Comparison of ENCODE assay signal across 1 cellular context in the genomic region with DNA sequence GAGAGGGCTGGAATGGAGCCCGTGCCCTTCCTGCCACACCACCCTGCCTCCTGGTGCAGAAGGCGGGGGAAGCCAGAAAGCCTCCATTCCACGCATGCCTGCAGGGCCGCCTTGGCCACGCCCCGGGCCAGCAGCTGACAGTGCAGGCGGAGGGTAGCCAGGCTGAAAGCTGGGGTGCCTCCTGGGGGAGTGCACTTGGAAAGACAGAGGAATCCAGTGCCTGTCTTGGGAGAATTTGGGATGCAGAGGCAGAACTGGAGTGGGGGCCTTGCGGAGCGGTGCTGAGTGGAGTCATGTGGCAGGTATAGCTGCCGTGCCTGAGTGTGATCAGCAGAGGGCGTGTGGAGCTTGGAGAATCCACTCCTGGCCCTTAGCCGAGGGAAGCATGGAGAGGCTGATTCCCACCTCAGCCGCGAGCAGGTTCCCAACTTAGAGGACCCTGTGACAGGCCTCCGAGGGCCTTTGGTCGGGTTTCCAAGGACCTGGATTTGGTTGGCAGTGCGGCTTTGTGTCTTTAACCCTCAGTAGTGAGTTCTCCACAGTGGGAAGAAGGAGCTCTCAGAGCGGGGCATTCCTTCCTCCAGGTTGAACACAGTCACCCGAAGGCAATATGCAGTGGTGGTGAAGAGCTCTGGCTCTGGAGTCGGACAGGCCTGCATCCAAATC.
TF ChIP-seq lines count a peak whose summit lies in the region.

No MANE protein-coding gene starts in this region.

TF ChIP-seq in K562, 482 proteins besides CTCF, POLR2A, EP300 and RAD21 (continues in another document):
- TF ChIP-seq NRF1 (conservative IDR thresholded peaks at IDR 0.05 in 1 of 2, IDR thresholded peaks at IDR 0.05 in 1 of 2): peak; percentile 10 to 44; a peak in 2 of 4 replicates
- TF ChIP-seq SUPT5H (IDR thresholded peaks at IDR 0.05): peak; percentile 44; the same call in 1 of the 2 replicates
- no peak for TF ChIP-seq ZNF41 (CRISPR knock-in tag; conservative IDR thresholded peaks at IDR 0.05)
- TF ChIP-seq, protein P1, sequence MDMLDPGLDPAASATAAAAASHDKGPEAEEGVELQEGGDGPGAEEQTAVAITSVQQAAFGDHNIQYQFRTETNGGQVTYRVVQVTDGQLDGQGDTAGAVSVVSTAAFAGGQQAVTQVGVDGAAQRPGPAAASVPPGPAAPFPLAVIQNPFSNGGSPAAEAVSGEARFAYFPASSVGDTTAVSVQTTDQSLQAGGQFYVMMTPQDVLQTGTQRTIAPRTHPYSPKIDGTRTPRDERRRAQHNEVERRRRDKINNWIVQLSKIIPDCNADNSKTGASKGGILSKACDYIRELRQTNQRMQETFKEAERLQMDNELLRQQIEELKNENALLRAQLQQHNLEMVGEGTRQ (CRISPR knock-in tag; IDR thresholded peaks at IDR 0.05): peak; percentile 28; the same call in 1 of the 2 replicates
- TF ChIP-seq, protein P2, sequence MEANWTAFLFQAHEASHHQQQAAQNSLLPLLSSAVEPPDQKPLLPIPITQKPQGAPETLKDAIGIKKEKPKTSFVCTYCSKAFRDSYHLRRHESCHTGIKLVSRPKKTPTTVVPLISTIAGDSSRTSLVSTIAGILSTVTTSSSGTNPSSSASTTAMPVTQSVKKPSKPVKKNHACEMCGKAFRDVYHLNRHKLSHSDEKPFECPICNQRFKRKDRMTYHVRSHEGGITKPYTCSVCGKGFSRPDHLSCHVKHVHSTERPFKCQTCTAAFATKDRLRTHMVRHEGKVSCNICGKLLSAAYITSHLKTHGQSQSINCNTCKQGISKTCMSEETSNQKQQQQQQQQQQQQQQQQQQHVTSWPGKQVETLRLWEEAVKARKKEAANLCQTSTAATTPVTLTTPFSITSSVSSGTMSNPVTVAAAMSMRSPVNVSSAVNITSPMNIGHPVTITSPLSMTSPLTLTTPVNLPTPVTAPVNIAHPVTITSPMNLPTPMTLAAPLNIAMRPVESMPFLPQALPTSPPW (CRISPR knock-in tag; IDR thresholded peaks at IDR 0.05): peak; percentile 28; the same call in 1 of the 2 replicates
- no peak for TF ChIP-seq ZNF354B (CRISPR knock-in tag; IDR thresholded peaks at IDR 0.05)
- TF ChIP-seq NR1H2 (CRISPR knock-in tag; IDR thresholded peaks at IDR 0.05): no peak
- TF ChIP-seq, protein P3, sequence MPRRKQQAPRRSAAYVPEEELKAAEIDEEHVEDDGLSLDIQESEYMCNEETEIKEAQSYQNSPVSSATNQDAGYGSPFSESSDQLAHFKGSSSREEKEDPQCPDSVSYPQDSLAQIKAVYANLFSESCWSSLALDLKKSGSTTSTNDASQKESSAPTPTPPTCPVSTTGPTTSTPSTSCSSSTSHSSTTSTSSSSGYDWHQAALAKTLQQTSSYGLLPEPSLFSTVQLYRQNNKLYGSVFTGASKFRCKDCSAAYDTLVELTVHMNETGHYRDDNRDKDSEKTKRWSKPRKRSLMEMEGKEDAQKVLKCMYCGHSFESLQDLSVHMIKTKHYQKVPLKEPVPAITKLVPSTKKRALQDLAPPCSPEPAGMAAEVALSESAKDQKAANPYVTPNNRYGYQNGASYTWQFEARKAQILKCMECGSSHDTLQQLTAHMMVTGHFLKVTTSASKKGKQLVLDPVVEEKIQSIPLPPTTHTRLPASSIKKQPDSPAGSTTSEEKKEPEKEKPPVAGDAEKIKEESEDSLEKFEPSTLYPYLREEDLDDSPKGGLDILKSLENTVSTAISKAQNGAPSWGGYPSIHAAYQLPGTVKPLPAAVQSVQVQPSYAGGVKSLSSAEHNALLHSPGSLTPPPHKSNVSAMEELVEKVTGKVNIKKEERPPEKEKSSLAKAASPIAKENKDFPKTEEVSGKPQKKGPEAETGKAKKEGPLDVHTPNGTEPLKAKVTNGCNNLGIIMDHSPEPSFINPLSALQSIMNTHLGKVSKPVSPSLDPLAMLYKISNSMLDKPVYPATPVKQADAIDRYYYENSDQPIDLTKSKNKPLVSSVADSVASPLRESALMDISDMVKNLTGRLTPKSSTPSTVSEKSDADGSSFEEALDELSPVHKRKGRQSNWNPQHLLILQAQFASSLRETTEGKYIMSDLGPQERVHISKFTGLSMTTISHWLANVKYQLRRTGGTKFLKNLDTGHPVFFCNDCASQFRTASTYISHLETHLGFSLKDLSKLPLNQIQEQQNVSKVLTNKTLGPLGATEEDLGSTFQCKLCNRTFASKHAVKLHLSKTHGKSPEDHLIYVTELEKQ (CRISPR knock-in tag; IDR thresholded peaks at IDR 0.05): no peak
- TF ChIP-seq, protein P4, sequence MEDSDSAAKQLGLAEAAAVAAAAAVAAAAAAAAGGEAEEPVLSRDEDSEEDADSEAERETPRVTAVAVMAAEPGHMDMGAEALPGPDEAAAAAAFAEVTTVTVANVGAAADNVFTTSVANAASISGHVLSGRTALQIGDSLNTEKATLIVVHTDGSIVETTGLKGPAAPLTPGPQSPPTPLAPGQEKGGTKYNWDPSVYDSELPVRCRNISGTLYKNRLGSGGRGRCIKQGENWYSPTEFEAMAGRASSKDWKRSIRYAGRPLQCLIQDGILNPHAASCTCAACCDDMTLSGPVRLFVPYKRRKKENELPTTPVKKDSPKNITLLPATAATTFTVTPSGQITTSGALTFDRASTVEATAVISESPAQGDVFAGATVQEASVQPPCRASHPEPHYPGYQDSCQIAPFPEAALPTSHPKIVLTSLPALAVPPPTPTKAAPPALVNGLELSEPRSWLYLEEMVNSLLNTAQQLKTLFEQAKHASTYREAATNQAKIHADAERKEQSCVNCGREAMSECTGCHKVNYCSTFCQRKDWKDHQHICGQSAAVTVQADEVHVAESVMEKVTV (CRISPR knock-in tag; IDR thresholded peaks at IDR 0.05): peak; percentile 80
- TF ChIP-seq ARID1B (IDR thresholded peaks at IDR 0.05): no peak
- peak; percentile 43 for TF ChIP-seq HMGN3 (IDR thresholded peaks at IDR 0.05; ENCODE audit: borderline replicate concordance, extremely low read depth, insufficient read length, low read depth, low read length)
- 0 out of 2 replicates have a peak, but pooled peaks have one; percentile 20 for TF ChIP-seq ZNF384 (IDR thresholded peaks at IDR 0.05; ENCODE audit: low read depth, low read length)
- TF ChIP-seq JUND (IDR thresholded peaks at IDR 0.05; ENCODE audit: borderline replicate concordance, low read depth, low read length): peak; percentile 47; the same call in 1 of the 2 replicates
- TF ChIP-seq JUND (tag; IDR thresholded peaks at IDR 0.05; ENCODE audit: borderline replicate concordance, low read depth, low read length): peak; percentile 12; the same call in 1 of the 3 replicates
- TF ChIP-seq NFIC (IDR thresholded peaks at IDR 0.05): peak; percentile 75
- TF ChIP-seq MTA3 (IDR thresholded peaks at IDR 0.05; ENCODE audit: borderline replicate concordance): peak; percentile 41; the same call in 1 of the 2 replicates
- no peak for TF ChIP-seq CHCHD3 (CRISPR knock-in tag; IDR thresholded peaks at IDR 0.05)
- TF ChIP-seq GABPB1 (CRISPR knock-in tag; IDR thresholded peaks at IDR 0.05): no peak; the same call in 1 of the 2 replicates
- no peak for TF ChIP-seq NFRKB (IDR thresholded peaks at IDR 0.05; ENCODE audit: low read depth)
- TF ChIP-seq EWSR1 (IDR thresholded peaks at IDR 0.05; ENCODE audit: borderline replicate concordance, low read depth, partially characterized antibody): no peak
- no peak for TF ChIP-seq KAT2B (IDR thresholded peaks at IDR 0.05; ENCODE audit: low read depth, low read length)
- TF ChIP-seq ETV6 (IDR thresholded peaks at IDR 0.05; ENCODE audit: borderline replicate concordance in 1 of 2, low read depth in 2 of 2, low read length in 1 of 2): no peak
- no peak for TF ChIP-seq ETV6 (CRISPR knock-in tag; IDR thresholded peaks at IDR 0.05; ENCODE audit: borderline replicate concordance)
- TF ChIP-seq, protein P5, sequence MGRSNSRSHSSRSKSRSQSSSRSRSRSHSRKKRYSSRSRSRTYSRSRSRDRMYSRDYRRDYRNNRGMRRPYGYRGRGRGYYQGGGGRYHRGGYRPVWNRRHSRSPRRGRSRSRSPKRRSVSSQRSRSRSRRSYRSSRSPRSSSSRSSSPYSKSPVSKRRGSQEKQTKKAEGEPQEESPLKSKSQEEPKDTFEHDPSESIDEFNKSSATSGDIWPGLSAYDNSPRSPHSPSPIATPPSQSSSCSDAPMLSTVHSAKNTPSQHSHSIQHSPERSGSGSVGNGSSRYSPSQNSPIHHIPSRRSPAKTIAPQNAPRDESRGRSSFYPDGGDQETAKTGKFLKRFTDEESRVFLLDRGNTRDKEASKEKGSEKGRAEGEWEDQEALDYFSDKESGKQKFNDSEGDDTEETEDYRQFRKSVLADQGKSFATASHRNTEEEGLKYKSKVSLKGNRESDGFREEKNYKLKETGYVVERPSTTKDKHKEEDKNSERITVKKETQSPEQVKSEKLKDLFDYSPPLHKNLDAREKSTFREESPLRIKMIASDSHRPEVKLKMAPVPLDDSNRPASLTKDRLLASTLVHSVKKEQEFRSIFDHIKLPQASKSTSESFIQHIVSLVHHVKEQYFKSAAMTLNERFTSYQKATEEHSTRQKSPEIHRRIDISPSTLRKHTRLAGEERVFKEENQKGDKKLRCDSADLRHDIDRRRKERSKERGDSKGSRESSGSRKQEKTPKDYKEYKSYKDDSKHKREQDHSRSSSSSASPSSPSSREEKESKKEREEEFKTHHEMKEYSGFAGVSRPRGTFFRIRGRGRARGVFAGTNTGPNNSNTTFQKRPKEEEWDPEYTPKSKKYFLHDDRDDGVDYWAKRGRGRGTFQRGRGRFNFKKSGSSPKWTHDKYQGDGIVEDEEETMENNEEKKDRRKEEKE (IDR thresholded peaks at IDR 0.05; ENCODE audit: borderline replicate concordance in 1 of 2, control insufficient read depth in 1 of 2, low read depth in 2 of 2, low read length in 1 of 2): no peak
- TF ChIP-seq CEBPG (CRISPR knock-in tag; IDR thresholded peaks at IDR 0.05): no peak
- TF ChIP-seq CEBPG (tag; conservative IDR thresholded peaks at IDR 0.05 in 1 of 2, IDR thresholded peaks at IDR 0.05 in 1 of 2): no peak
- no peak for TF ChIP-seq PYGO2 (tag; IDR thresholded peaks at IDR 0.05)
- TF ChIP-seq SIN3B (IDR thresholded peaks at IDR 0.05; ENCODE audit: low read depth): no peak
- TF ChIP-seq, protein P6, sequence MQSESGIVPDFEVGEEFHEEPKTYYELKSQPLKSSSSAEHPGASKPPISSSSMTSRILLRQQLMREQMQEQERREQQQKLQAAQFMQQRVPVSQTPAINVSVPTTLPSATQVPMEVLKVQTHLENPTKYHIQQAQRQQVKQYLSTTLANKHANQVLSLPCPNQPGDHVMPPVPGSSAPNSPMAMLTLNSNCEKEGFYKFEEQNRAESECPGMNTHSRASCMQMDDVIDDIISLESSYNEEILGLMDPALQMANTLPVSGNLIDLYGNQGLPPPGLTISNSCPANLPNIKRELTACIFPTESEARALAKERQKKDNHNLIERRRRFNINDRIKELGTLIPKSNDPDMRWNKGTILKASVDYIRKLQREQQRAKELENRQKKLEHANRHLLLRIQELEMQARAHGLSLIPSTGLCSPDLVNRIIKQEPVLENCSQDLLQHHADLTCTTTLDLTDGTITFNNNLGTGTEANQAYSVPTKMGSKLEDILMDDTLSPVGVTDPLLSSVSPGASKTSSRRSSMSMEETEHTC (IDR thresholded peaks at IDR 0.05): 0 out of 2 replicates have a peak, but pooled peaks have one; percentile 24
- TF ChIP-seq BDP1 (IDR thresholded peaks at IDR 0.05; ENCODE audit: insufficient read depth, insufficient read length): no peak
- peak; percentile 90 for TF ChIP-seq SMC3 (conservative IDR thresholded peaks at IDR 0.05; ENCODE audit: insufficient read depth, low read depth, low read length)
- peak; percentile 23; the same call in 1 of the 2 replicates for TF ChIP-seq XRCC5 (IDR thresholded peaks at IDR 0.05; ENCODE audit: low read depth, low read length)
- no peak for TF ChIP-seq POLR2AphosphoS2 (IDR thresholded peaks at IDR 0.05; ENCODE audit: low read length)
- TF ChIP-seq, protein P7, sequence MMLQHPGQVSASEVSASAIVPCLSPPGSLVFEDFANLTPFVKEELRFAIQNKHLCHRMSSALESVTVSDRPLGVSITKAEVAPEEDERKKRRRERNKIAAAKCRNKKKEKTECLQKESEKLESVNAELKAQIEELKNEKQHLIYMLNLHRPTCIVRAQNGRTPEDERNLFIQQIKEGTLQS (IDR thresholded peaks at IDR 0.05): no peak
- TF ChIP-seq, protein P7 (CRISPR knock-in tag; conservative IDR thresholded peaks at IDR 0.05): 0 out of 2 replicates have a peak, but pooled peaks have one; percentile 53
- TF ChIP-seq ARID2 (IDR thresholded peaks at IDR 0.05): peak; percentile 60; the same call in 1 of the 2 replicates
